ENCODE assay signal across 20 cellular contexts in genomic region chr11:38356255-38356654, GRCh38.
DNase-seq lines count a peak whose midpoint lies in the region; ATAC-seq, FAIRE-seq and TF ChIP-seq lines count a peak whose summit lies in the region.
"Had no signal": no experiment of that assay in that cellular context is flagged by ENCODE, and none has a peak within 500 bp of the region (broad histone marks: within the 10 kb centered on the region; RNA-seq: fewer than 3 reads in every experiment).

No MANE protein-coding gene starts in this region.

- H3K27ac ChIP-seq in K562 (ENCODE audit: extremely low read depth, low read depth, low read length) = no peak overlapping the region
- H3K27ac ChIP-seq: 22Rv1; A549; BLaER1 treated with 17β-estradiol and CSF1 and Interleukin-3, amounts not matched to agents 10 nM and 100 nM; C4-2B had no signal

- TF ChIP-seq RAD21 in K562 (CRISPR knock-in tag; conservative IDR thresholded peaks at IDR 0.05 in 1 of 2, IDR thresholded peaks at IDR 0.05 in 1 of 2) = no peak

- POLR2A ChIA-PET in K562 (lab: Yijun Ruan, JAX) = no interaction called here

- H3K9me1 ChIP-seq in K562 (ENCODE audit: control insufficient read depth, insufficient read depth, low read length) = no peaks in the 10 kb centered on the region

- H3K36me3 ChIP-seq in K562 (ENCODE audit: control insufficient read depth, insufficient read depth, low read length) = no peaks in the 10 kb centered on the region
- H3K36me3 ChIP-seq: BLaER1 treated with 17β-estradiol and CSF1 and Interleukin-3, amounts not matched to agents 10 nM and 100 nM had no signal

- H3K4me2 ChIP-seq in K562 (ENCODE audit: insufficient read depth, low read length) = no peak overlapping the region
- H3K4me2 ChIP-seq: A549; BLaER1 treated with 17β-estradiol and CSF1 and Interleukin-3, amounts not matched to agents 10 nM and 100 nM had no signal

- BruUV-seq in K562 (replicated peaks; lab: Mats Ljungman, UMichigan) = no TSS peak

- no peak for FAIRE-seq in K562 (lab: Jason Lieb, UNC)
- FAIRE-seq: A549, D721Med, GM12891, GM19239 had no signal

- H3K9me3 ChIP-seq in K562 (replicated peaks; ENCODE audit: control insufficient read depth, insufficient read depth, low read depth, low read length) = no peaks in the 10 kb centered on the region
- H3K9me3 ChIP-seq: A549 had no signal

- H4K20me1 ChIP-seq in K562 (replicated peaks; ENCODE audit: control insufficient read depth, insufficient read depth, low read length) = no peaks in the 10 kb centered on the region
- H4K20me1 ChIP-seq: BLaER1 treated with 17β-estradiol and CSF1 and Interleukin-3, amounts not matched to agents 10 nM and 100 nM had no signal

- no peak for TF ChIP-seq POLR2A in K562 (conservative IDR thresholded peaks at IDR 0.05)

- no peak for TF ChIP-seq CTCF in K562 (IDR thresholded peaks at IDR 0.05 in 2 of 3, conservative IDR thresholded peaks at IDR 0.05 in 1 of 3; ENCODE audit: insufficient read depth in 2 of 3, low read depth in 1 of 3, low read length in 3 of 3)
- TF ChIP-seq CTCF in fibroblast of pulmonary artery (IDR thresholded peaks at IDR 0.05; ENCODE audit: low read length, missing control alignments) = no peak
- no peak for TF ChIP-seq CTCF in GM20000 (IDR thresholded peaks at IDR 0.05; ENCODE audit: extremely low read depth, missing control alignments)

- WGBS in K562 (ENCODE audit: insufficient coverage, low coverage, missing lambda C conversion rate) = 0% methylated on average over 2 of the region's 2 CpGs

- H3K4me1 ChIP-seq in K562 (replicated peaks in 1 of 2; ENCODE audit: control insufficient read depth in 2 of 2, insufficient read depth in 2 of 2, low read length in 2 of 2) = no peaks in the 10 kb centered on the region
- H3K4me1 ChIP-seq: A549; BLaER1 treated with 17β-estradiol and CSF1 and Interleukin-3, amounts not matched to agents 10 nM and 100 nM; Caco-2 had no signal

- intact Hi-C loops in K562 (cut with micrococcal nuclease) = no loop called here

- CTCF ChIA-PET in K562 (lab: Yijun Ruan, JAX; ENCODE audit: low intra/inter-chr PET ratio) = no interaction called here

- no peak overlapping the region for H3K9ac ChIP-seq in K562 (ENCODE audit: insufficient read depth in 1 of 2, low read depth in 2 of 2, low read length in 2 of 2)
- H3K9ac ChIP-seq: BLaER1 treated with 17β-estradiol and CSF1 and Interleukin-3, amounts not matched to agents 10 nM and 100 nM had no signal

- no peak overlapping the region for H2AFZ ChIP-seq in K562 (ENCODE audit: low read depth, low read length)

- in situ Hi-C loops in K562 (cut with MboI) = no loop called here

- DNase-seq in NCI-H2227 (lab: John Stamatoyannopoulos, UW; ENCODE audit: unreplicated experiment) = peak; percentile 7
- no peak for DNase-seq in NCI-H2227 treated with DMSO at 0.1 percent for 48 hours (lab: John Stamatoyannopoulos, UW)
- DNase-seq in K562 (ENCODE audit: extremely low read depth in 1 of 4, low spot score in 3 of 4) = no peak
- DNase-seq in fibroblast of pulmonary artery (ENCODE audit: low read depth) = peak; percentile 2
- no peak for DNase-seq in GM20000 (ENCODE audit: low spot score)
- DNase-seq: AML-193; Caco-2; Calu3; CD4-positive, alpha-beta T cell; CD8-positive, alpha-beta T cell; DMS79 treated with DMSO at 0.1 percent for 48 hours; GF-D8 had no signal

- H3K27me3 ChIP-seq in K562 (ENCODE audit: control insufficient read depth in 2 of 2, insufficient read depth in 2 of 2, low read length in 2 of 2) = no peaks in the 10 kb centered on the region
- H3K27me3 ChIP-seq: BLaER1 treated with 17β-estradiol and CSF1 and Interleukin-3, amounts not matched to agents 10 nM and 100 nM had no signal

- no peaks in the 10 kb centered on the region for H3K79me2 ChIP-seq in K562 (ENCODE audit: control insufficient read depth, insufficient read depth, low read length)

- no peak for TF ChIP-seq EP300 in K562 (IDR thresholded peaks at IDR 0.05; ENCODE audit: low read length)

- no peak for ATAC-seq in K562
- ATAC-seq in GM19452 (IDR thresholded peaks at IDR 0.05; ENCODE audit: unreplicated experiment) = no peak
- ATAC-seq: A549; CD8-positive, alpha-beta T cell had no signal

- H3K4me3 ChIP-seq in K562 (no peak overlapping the region), fibroblast of pulmonary artery (replicated peaks; ENCODE audit: low read depth, low read length) (no peak overlapping the region)
- H3K4me3 ChIP-seq: A549; BLaER1 treated with 17β-estradiol and CSF1 and Interleukin-3, amounts not matched to agents 10 nM and 100 nM had no signal

TF ChIP-seq in K562, 482 proteins besides CTCF, POLR2A, EP300 and RAD21:
- no peak for TF ChIP-seq HDAC6 (IDR thresholded peaks at IDR 0.05; ENCODE audit: low read depth, low read length)
- peak; percentile 94 for TF ChIP-seq ZNF324 (CRISPR knock-in tag; IDR thresholded peaks at IDR 0.05)

Comparison
In these comparisons a context has a peak if more than half of its experiments do, and no peak if none do; other contexts are left out.
1. DNase-seq: peak in NCI-H2227 (single experiment) and fibroblast of pulmonary artery (single experiment); none in NCI-H2227 treated with DMSO at 0.1 percent for 48 hours (single experiment), K562 (0 of 4) and GM20000 (single experiment).